8 cellular contexts compared by ENCODE assay signal in genomic region chr1:246932366-246932700, GRCh38. TPM values are rescaled to one million over a fixed set of nuclear protein-coding genes. Genes with fewer than 3 reads are reported as not detected.
A peak's percentile ranks its signal among the peaks of the same experiment; 100 is the strongest.
DNase-seq lines count a peak whose midpoint lies in the region; ATAC-seq and TF ChIP-seq lines count a peak whose summit lies in the region.

No MANE protein-coding gene starts in this region.

- H3K36me3 ChIP-seq in iPS-18a (ENCODE audit: control insufficient read depth, low read depth, low read length), result peaks cover 2% of the 10 kb centered on the region

- intact Hi-C loops in activated T-helper 2 cell treated with anti-CD3 and anti-CD28 coated beads, Interferon-gamma antibody, Interleukin-2, Interleukin-4, amounts not matched to agents 10 μg/mL and 5 μg/mL and 100 μg/mL, durations not matched to agents 14 hours and 24 hours and 36 hours (cut with micrococcal nuclease), result loop anchor here (2.0 to 10.0 kb wide), 7 partner anchors 146 to 1895 kb away; partner anchors contain the start of genes CNST, SCCPDH, SH3BP5L and SMYD3

- no peaks in the 10 kb centered on the region for H3K9me3 Mint-ChIP-seq in activated T-helper 2 cell treated with anti-CD3 and anti-CD28 coated beads, Interferon-gamma antibody, Interleukin-2, Interleukin-4, amounts not matched to agents 10 μg/mL and 5 μg/mL and 100 μg/mL, durations not matched to agents 14 hours and 24 hours and 36 hours
- H3K9me3 Mint-ChIP-seq in stimulated activated effector memory CD8-positive, alpha-beta T cell treated with anti-CD3 and anti-CD28 coated beads, Interleukin-12 subunit alpha, Interleukin-12 subunit beta, amount 100 ng/mL, for 72 hours, result no peaks in the 10 kb centered on the region

- no peak for ATAC-seq in stimulated activated effector memory CD8-positive, alpha-beta T cell treated with anti-CD3 and anti-CD28 coated beads, Interleukin-12 subunit alpha, Interleukin-12 subunit beta, amount 100 ng/mL, for 72 hours
- ATAC-seq in esophagus mucosa, result no peak

- no peaks in the 10 kb centered on the region for H3K27me3 ChIP-seq in iPS-18a (ENCODE audit: control insufficient read depth, insufficient read depth, low read length)

- no peaks in the 10 kb centered on the region for H3K27me3 Mint-ChIP-seq in activated T-helper 2 cell treated with anti-CD3 and anti-CD28 coated beads, Interferon-gamma antibody, Interleukin-2, Interleukin-4, amounts not matched to agents 10 μg/mL and 5 μg/mL and 100 μg/mL, durations not matched to agents 14 hours and 24 hours and 36 hours (ENCODE audit: low read depth)

- H3K36me3 Mint-ChIP-seq in activated T-helper 2 cell treated with anti-CD3 and anti-CD28 coated beads, Interferon-gamma antibody, Interleukin-2, Interleukin-4, amounts not matched to agents 10 μg/mL and 5 μg/mL and 100 μg/mL, durations not matched to agents 14 hours and 24 hours and 36 hours (ENCODE audit: low read depth), result peaks cover 30% of the 10 kb centered on the region
- H3K36me3 Mint-ChIP-seq in stimulated activated effector memory CD8-positive, alpha-beta T cell treated with anti-CD3 and anti-CD28 coated beads, Interleukin-12 subunit alpha, Interleukin-12 subunit beta, amount 100 ng/mL, for 72 hours, result peaks cover 43% of the 10 kb centered on the region

- H3K4me3 ChIP-seq in HFF-Myc (replicated peaks; ENCODE audit: low read depth, low read length), result peak overlapping the region; percentile 62
- H3K4me3 ChIP-seq in iPS-18a (ENCODE audit: low read length), result peak overlapping the region; percentile 84

- peak overlapping the region; percentile 89 for H3K4me3 Mint-ChIP-seq in activated T-helper 2 cell treated with anti-CD3 and anti-CD28 coated beads, Interferon-gamma antibody, Interleukin-2, Interleukin-4, amounts not matched to agents 10 μg/mL and 5 μg/mL and 100 μg/mL, durations not matched to agents 14 hours and 24 hours and 36 hours (ENCODE audit: low read depth)
- H3K4me3 Mint-ChIP-seq in stimulated activated effector memory CD8-positive, alpha-beta T cell treated with anti-CD3 and anti-CD28 coated beads, Interleukin-12 subunit alpha, Interleukin-12 subunit beta, amount 100 ng/mL, for 72 hours, result peak overlapping the region; percentile 88

- H3K9ac ChIP-seq in iPS-18a (ENCODE audit: low read length), result peak overlapping the region; percentile 88

- no peak for TF ChIP-seq CTCF in HFF-Myc (IDR thresholded peaks at IDR 0.05; ENCODE audit: low read depth, low read length, missing control alignments)

- peaks cover 19% of the 10 kb centered on the region for H3K4me1 Mint-ChIP-seq in activated T-helper 2 cell treated with anti-CD3 and anti-CD28 coated beads, Interferon-gamma antibody, Interleukin-2, Interleukin-4, amounts not matched to agents 10 μg/mL and 5 μg/mL and 100 μg/mL, durations not matched to agents 14 hours and 24 hours and 36 hours (ENCODE audit: low read depth)
- peaks cover 34% of the 10 kb centered on the region for H3K4me1 Mint-ChIP-seq in stimulated activated effector memory CD8-positive, alpha-beta T cell treated with anti-CD3 and anti-CD28 coated beads, Interleukin-12 subunit alpha, Interleukin-12 subunit beta, amount 100 ng/mL, for 72 hours

- no peak for DNase-seq in HFF-Myc (ENCODE audit: extremely low read depth, low read depth)
- no peak for DNase-seq in activated T-helper 2 cell treated with anti-CD3 and anti-CD28 coated beads, Interferon-gamma antibody, Interleukin-2, Interleukin-4, amounts not matched to agents 10 μg/mL and 5 μg/mL and 100 μg/mL, durations not matched to agents 14 hours and 24 hours and 36 hours (ENCODE audit: low spot score)
- no peak for DNase-seq in stimulated activated effector memory CD8-positive, alpha-beta T cell treated with anti-CD3 and anti-CD28 coated beads, Interleukin-12 subunit alpha, Interleukin-12 subunit beta, amount 100 ng/mL, for 72 hours (ENCODE audit: low spot score in 2 of 2)
- no peak for DNase-seq in NCI-H1930 (lab: John Stamatoyannopoulos, UW)
- no peak for DNase-seq in NCI-H226
- no peak for DNase-seq in central memory CD4-positive, alpha-beta T cell

- H3K27ac ChIP-seq in iPS-18a (ENCODE audit: low read length), result no peak overlapping the region

- H3K9me3 ChIP-seq in iPS-18a (ENCODE audit: control insufficient read depth, low read depth, low read length), result no peaks in the 10 kb centered on the region

- no peaks in the 10 kb centered on the region for H3K4me1 ChIP-seq in iPS-18a (ENCODE audit: control insufficient read depth, low read depth, low read length)

- H3K27ac Mint-ChIP-seq in activated T-helper 2 cell treated with anti-CD3 and anti-CD28 coated beads, Interferon-gamma antibody, Interleukin-2, Interleukin-4, amounts not matched to agents 10 μg/mL and 5 μg/mL and 100 μg/mL, durations not matched to agents 14 hours and 24 hours and 36 hours, result peak overlapping the region; percentile 92
- peak overlapping the region; percentile 97 for H3K27ac Mint-ChIP-seq in stimulated activated effector memory CD8-positive, alpha-beta T cell treated with anti-CD3 and anti-CD28 coated beads, Interleukin-12 subunit alpha, Interleukin-12 subunit beta, amount 100 ng/mL, for 72 hours

RNA-seq across cellular contexts. Expression of gene AHCTF1, which starts 0.6 kb away (rescaled TPM):
- total RNA-seq in activated T-helper 2 cell treated with anti-CD3 and anti-CD28 coated beads, Interferon-gamma antibody, Interleukin-2, Interleukin-4, amounts not matched to agents 10 μg/mL and 5 μg/mL and 100 μg/mL, durations not matched to agents 14 hours and 24 hours and 36 hours, result 47.2 and 47.7 TPM in 2 replicates
- total RNA-seq in esophagus mucosa, result 15.8 TPM
